37 cellular contexts compared by ENCODE assay signal in the genomic region with DNA sequence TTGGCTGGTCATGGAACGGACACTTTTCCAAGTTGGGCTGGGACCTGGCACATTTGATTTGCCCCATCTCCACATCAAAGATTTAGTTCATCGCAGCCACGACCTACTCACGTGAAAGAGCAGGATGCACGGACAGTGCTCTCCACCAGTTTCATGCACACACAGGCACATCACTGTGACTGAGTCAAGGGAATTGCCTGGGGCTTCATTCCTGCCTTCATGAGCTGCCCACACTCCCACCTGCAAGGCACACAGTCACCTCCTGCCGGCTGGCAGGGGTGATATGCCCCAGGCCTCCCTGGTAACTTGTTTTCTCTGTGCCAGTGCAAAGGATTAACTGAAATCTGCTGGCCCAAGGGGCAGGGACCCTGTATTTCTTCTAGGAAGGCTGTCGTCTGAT. TPM values are rescaled to one million over a fixed set of nuclear protein-coding genes. Genes with fewer than 3 reads are reported as not detected.
"Had no signal": no experiment of that assay in that cellular context is flagged by ENCODE, and none has a peak within 500 bp of the region (broad histone marks: within the 10 kb centered on the region; RNA-seq: fewer than 3 reads in every experiment).

No MANE protein-coding gene starts in this region.

- H3K4me1 ChIP-seq: heart right ventricle, left lung, parathyroid adenoma, suprapubic skin, transverse colon, vagina had no signal

- DNase-seq: dermis blood vessel endothelial cell; effector memory CD8-positive, alpha-beta T cell; foreskin melanocyte; glutamatergic neuron; heart right ventricle; hypothalamus; immature natural killer cell; kidney; left cardiac atrium; left lung; mesendoderm; midbrain; naive thymus-derived CD4-positive, alpha-beta T cell; stimulated activated CD4-positive, alpha-beta T cell treated with anti-CD3 and anti-CD28 coated beads, Interleukin-12 subunit alpha, Interleukin-12 subunit beta, amount 100 ng/mL, for 4 hours; stimulated activated CD4-positive, alpha-beta T cell treated with anti-CD3 and anti-CD28 coated beads, Interleukin-1b, Interleukin-23, amount 100 ng/mL, for 48 hours; stimulated activated CD4-positive, alpha-beta T cell treated with anti-CD3 and anti-CD28 coated beads, Interleukin-4, amount 100 ng/mL, for 1 hour; stimulated activated CD8-positive, alpha-beta memory T cell treated with anti-CD3 and anti-CD28 coated beads, Interleukin-4, amount 100 ng/mL, for 48 hours; stimulated activated naive CD4-positive, alpha-beta T cell; stimulated activated naive CD8-positive, alpha-beta T cell treated with anti-CD3 and anti-CD28 coated beads, Interleukin-15, amount 100 ng/mL, for 72 hours; transverse colon had no signal

- H3K4me3 ChIP-seq: coronary artery, heart right ventricle, left lung, neural progenitor cell, smooth muscle cell, suprapubic skin, transverse colon, vagina had no signal

- H3K9me3 Mint-ChIP-seq: effector memory CD8-positive, alpha-beta T cell; immature natural killer cell; naive thymus-derived CD4-positive, alpha-beta T cell; nephron; neural progenitor cell; stimulated activated naive CD8-positive, alpha-beta T cell treated with anti-CD3 and anti-CD28 coated beads, Interleukin-15, amount 100 ng/mL, for 72 hours had no signal

- H3K4me1 Mint-ChIP-seq: immature natural killer cell; naive thymus-derived CD4-positive, alpha-beta T cell; stimulated activated naive CD8-positive, alpha-beta T cell treated with anti-CD3 and anti-CD28 coated beads, Interleukin-15, amount 100 ng/mL, for 72 hours had no signal

- H3K4me3 Mint-ChIP-seq: effector memory CD8-positive, alpha-beta T cell; immature natural killer cell; naive thymus-derived CD4-positive, alpha-beta T cell; nephron; neural progenitor cell; stimulated activated naive CD8-positive, alpha-beta T cell treated with anti-CD3 and anti-CD28 coated beads, Interleukin-15, amount 100 ng/mL, for 72 hours had no signal

- H3K4me2 ChIP-seq: neural progenitor cell, smooth muscle cell had no signal

- H3K9ac ChIP-seq: neural progenitor cell, parathyroid adenoma had no signal

- H3K9me3 ChIP-seq: heart right ventricle, left lung, suprapubic skin, transverse colon, vagina had no signal

- H3K27ac ChIP-seq: coronary artery, epithelial cell of prostate, heart right ventricle, left lung, neural progenitor cell, parathyroid adenoma, suprapubic skin, transverse colon, vagina had no signal

- H3K27ac Mint-ChIP-seq: effector memory CD8-positive, alpha-beta T cell; immature natural killer cell; nephron; neural progenitor cell; progenitor cell of endocrine pancreas; stimulated activated naive CD8-positive, alpha-beta T cell treated with anti-CD3 and anti-CD28 coated beads, Interleukin-15, amount 100 ng/mL, for 72 hours had no signal

- ATAC-seq: effector memory CD8-positive, alpha-beta T cell; esophagus mucosa; heart right ventricle; left cardiac atrium; left lung; naive thymus-derived CD4-positive, alpha-beta T cell; sciatic nerve; stimulated activated naive CD8-positive, alpha-beta T cell treated with anti-CD3 and anti-CD28 coated beads, Interleukin-15, amount 100 ng/mL, for 72 hours had no signal

- H2AFZ ChIP-seq: neural progenitor cell, parathyroid adenoma had no signal

- H3K79me2 ChIP-seq: parathyroid adenoma had no signal

- H3K36me3 ChIP-seq: heart right ventricle, left lung, neural progenitor cell, suprapubic skin, transverse colon, vagina had no signal

- H3K27me3 ChIP-seq: transverse colon, vagina had no signal

- H3K36me3 Mint-ChIP-seq: immature natural killer cell; naive thymus-derived CD4-positive, alpha-beta T cell; neural progenitor cell had no signal

RNA-seq across cellular contexts. Expression of gene CST1, which starts 23.3 kb away (rescaled TPM):
- total RNA-seq: dermis blood vessel endothelial cell; esophagus mucosa; heart right ventricle; kidney; left cardiac atrium; left lung; lung microvascular endothelial cell; naive thymus-derived CD4-positive, alpha-beta T cell; osteoblast; transverse colon; ureter; vagina had no signal
- polyA plus RNA-seq: heart right ventricle; immature natural killer cell; naive thymus-derived CD4-positive, alpha-beta T cell had no signal

RNA-seq across cellular contexts. Expression of gene CST2, which starts 52.4 kb away (rescaled TPM):
- total RNA-seq: dermis blood vessel endothelial cell; esophagus mucosa; fibroblast of lung; kidney; left cardiac atrium; lower leg skin; lung microvascular endothelial cell; mucosa of gallbladder; naive thymus-derived CD4-positive, alpha-beta T cell; osteoblast; progenitor cell of endocrine pancreas; sciatic nerve; smooth muscle cell; transverse colon; ureter; vagina had no signal
- polyA plus RNA-seq: heart right ventricle; immature natural killer cell; naive thymus-derived CD4-positive, alpha-beta T cell had no signal
